Comparison of ENCODE assay signal across 11 cellular contexts in genomic region chr5:78611161-78611605, GRCh38.
A peak's percentile ranks its signal among the peaks of the same experiment; 100 is the strongest.
DNase-seq lines count a peak whose midpoint lies in the region; TF ChIP-seq lines count a peak whose summit lies in the region.
"Had no signal": no experiment of that assay in that cellular context is flagged by ENCODE, and none has a peak within 500 bp of the region (broad histone marks: within the 10 kb centered on the region; RNA-seq: fewer than 3 reads in every experiment).

No MANE protein-coding gene starts in this region.

- H3K9ac ChIP-seq in HUES48 (ENCODE audit: low read depth, low read length) (no peak overlapping the region), subcutaneous abdominal adipose tissue (ENCODE audit: low read length in 5 of 5) (peak overlapping the region in 1 of 5 donors; percentile 39)

- H3K36me3 ChIP-seq in HUES48 (ENCODE audit: control insufficient read depth, insufficient read depth, low read length), result peaks cover 34% of the 10 kb centered on the region
- peaks cover 0 to 3% (median 0%) of the 10 kb centered on the region in 5 donors for H3K36me3 ChIP-seq in subcutaneous abdominal adipose tissue (ENCODE audit: control insufficient read depth in 5 of 5, insufficient read depth in 5 of 5, low read length in 5 of 5)

- H3K27me3 ChIP-seq in HUES48 (ENCODE audit: control insufficient read depth, insufficient read depth, low read length) (no peaks in the 10 kb centered on the region), subcutaneous abdominal adipose tissue (ENCODE audit: control insufficient read depth in 5 of 5, insufficient read depth in 4 of 5, low read length in 5 of 5) (no peaks in the 10 kb centered on the region)

- TF ChIP-seq CTCF in coronary artery (IDR thresholded peaks at IDR 0.05), result no peak

- H3K4me1 ChIP-seq in HUES48 (ENCODE audit: control insufficient read depth, insufficient read depth, low read length), result peaks cover 24% of the 10 kb centered on the region
- peaks cover 7 to 27% (median 16%) of the 10 kb centered on the region in 5 donors for H3K4me1 ChIP-seq in subcutaneous abdominal adipose tissue (ENCODE audit: control insufficient read depth in 5 of 5, insufficient read depth in 5 of 5, low read length in 5 of 5)

- H3K9me3 ChIP-seq in HUES48 (ENCODE audit: control insufficient read depth, insufficient read depth, low read length) (no peaks in the 10 kb centered on the region), subcutaneous abdominal adipose tissue (ENCODE audit: control insufficient read depth in 5 of 5, low read length in 5 of 5) (no peaks in the 10 kb centered on the region)

- H3K27ac ChIP-seq in HUES48 (ENCODE audit: low read depth, low read length) (peak overlapping the region; percentile 83), coronary artery (peak overlapping the region; percentile 36 to 64), subcutaneous abdominal adipose tissue (ENCODE audit: low read depth, low read length) (peak overlapping the region; percentile 1)

- DNase-seq in coronary artery (ENCODE audit: low spot score), result no peak
- peak; percentile 58 for DNase-seq in kidney tubule cell (ENCODE audit: low spot score)
- DNase-seq in RPMI8226, result no peak
- DNase-seq in inferior parietal cortex (ENCODE audit: extremely low spot score), result no peak
- DNase-seq in NCI-H187 treated with DMSO at 0.1 percent for 48 hours (lab: John Stamatoyannopoulos, UW), result no peak
- no peak for DNase-seq in NCI-H510A (lab: John Stamatoyannopoulos, UW)
- DNase-seq: NCI-H1417; NK-92 treated with Interleukin-12 subunit alpha and Interleukin-12 subunit beta, amount 100 ng/mL, for 24 hours had no signal

- no peak overlapping the region for H3K4me3 ChIP-seq in HUES48 (ENCODE audit: low read depth, low read length)
- no peak overlapping the region for H3K4me3 ChIP-seq in coronary artery
- no peak overlapping the region for H3K4me3 ChIP-seq in subcutaneous abdominal adipose tissue (ENCODE audit: low read depth in 1 of 5, low read length in 5 of 5)
- H3K4me3 ChIP-seq: GM12878 had no signal

Comparison
In these comparisons a context has a peak if more than half of its experiments do, and no peak if none do; other contexts are left out.
1. H3K27ac ChIP-seq: peak in every context shown above with its lines; median percentile 83 in HUES48; 50 in coronary artery; 1 in subcutaneous abdominal adipose tissue.